1 cellular context compared by ENCODE assay signal in genomic region chr16:85615852-85616607, GRCh38.
TF ChIP-seq lines count a peak whose summit lies in the region.

No MANE protein-coding gene starts in this region.

TF ChIP-seq in HepG2, 621 proteins besides CTCF, POLR2A, EP300 and RAD21 (continued from another document and continues in another):
- TF ChIP-seq ZBTB40 (IDR thresholded peaks at IDR 0.05) (no peak), ZBTB40 (CRISPR knock-in tag; IDR thresholded peaks at IDR 0.05) (peak; percentile 14; the same call in 1 of the 2 replicates), ZFAT (CRISPR knock-in tag; conservative IDR thresholded peaks at IDR 0.05) (no peak), ZNF282 (IDR thresholded peaks at IDR 0.05; ENCODE audit: partially characterized antibody) (no peak), CENPX (CRISPR knock-in tag; IDR thresholded peaks at IDR 0.05) (no peak), ZNF605 (CRISPR knock-in tag; IDR thresholded peaks at IDR 0.05) (no peak), NKX3-1 (CRISPR knock-in tag; IDR thresholded peaks at IDR 0.05) (no peak), WIZ (CRISPR knock-in tag; IDR thresholded peaks at IDR 0.05) (no peak), ZNF343 (CRISPR knock-in tag; IDR thresholded peaks at IDR 0.05) (no peak), CEBPZ (IDR thresholded peaks at IDR 0.05; ENCODE audit: low read length) (no peak), DNMT1 (CRISPR knock-in tag; IDR thresholded peaks at IDR 0.05) (no peak), UBTF (CRISPR knock-in tag; IDR thresholded peaks at IDR 0.05) (no peak), ZMAT3 (CRISPR knock-in tag; conservative IDR thresholded peaks at IDR 0.05) (no peak), THAP8 (CRISPR knock-in tag; IDR thresholded peaks at IDR 0.05; ENCODE audit: borderline replicate concordance) (no peak), ZNF704 (CRISPR knock-in tag; IDR thresholded peaks at IDR 0.05; ENCODE audit: borderline replicate concordance) (no peak), ZNF841 (CRISPR knock-in tag; IDR thresholded peaks at IDR 0.05; ENCODE audit: borderline replicate concordance) (no peak), ZBTB42 (CRISPR knock-in tag; IDR thresholded peaks at IDR 0.05) (no peak), NFIB (CRISPR knock-in tag; IDR thresholded peaks at IDR 0.05; ENCODE audit: borderline replicate concordance) (no peak), MXD3 (CRISPR knock-in tag; IDR thresholded peaks at IDR 0.05) (no peak), AGO2 (optimal IDR thresholded peaks at IDR 0.05; ENCODE audit: low read depth, low read length) (no peak), RBM22 (optimal IDR thresholded peaks at IDR 0.05; ENCODE audit: low read length) (no peak), MYC (CRISPR knock-in tag; IDR thresholded peaks at IDR 0.05; ENCODE audit: borderline replicate concordance) (peak; percentile 49; the same call in 1 of the 2 replicates), ZNF382 (CRISPR knock-in tag; IDR thresholded peaks at IDR 0.05; ENCODE audit: borderline replicate concordance) (no peak), GATAD1 (CRISPR knock-in tag; IDR thresholded peaks at IDR 0.05) (no peak)
- TF ChIP-seq, protein P1, sequence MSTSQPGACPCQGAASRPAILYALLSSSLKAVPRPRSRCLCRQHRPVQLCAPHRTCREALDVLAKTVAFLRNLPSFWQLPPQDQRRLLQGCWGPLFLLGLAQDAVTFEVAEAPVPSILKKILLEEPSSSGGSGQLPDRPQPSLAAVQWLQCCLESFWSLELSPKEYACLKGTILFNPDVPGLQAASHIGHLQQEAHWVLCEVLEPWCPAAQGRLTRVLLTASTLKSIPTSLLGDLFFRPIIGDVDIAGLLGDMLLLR (CRISPR knock-in tag; IDR thresholded peaks at IDR 0.05), result no peak
- TF ChIP-seq, protein P2, sequence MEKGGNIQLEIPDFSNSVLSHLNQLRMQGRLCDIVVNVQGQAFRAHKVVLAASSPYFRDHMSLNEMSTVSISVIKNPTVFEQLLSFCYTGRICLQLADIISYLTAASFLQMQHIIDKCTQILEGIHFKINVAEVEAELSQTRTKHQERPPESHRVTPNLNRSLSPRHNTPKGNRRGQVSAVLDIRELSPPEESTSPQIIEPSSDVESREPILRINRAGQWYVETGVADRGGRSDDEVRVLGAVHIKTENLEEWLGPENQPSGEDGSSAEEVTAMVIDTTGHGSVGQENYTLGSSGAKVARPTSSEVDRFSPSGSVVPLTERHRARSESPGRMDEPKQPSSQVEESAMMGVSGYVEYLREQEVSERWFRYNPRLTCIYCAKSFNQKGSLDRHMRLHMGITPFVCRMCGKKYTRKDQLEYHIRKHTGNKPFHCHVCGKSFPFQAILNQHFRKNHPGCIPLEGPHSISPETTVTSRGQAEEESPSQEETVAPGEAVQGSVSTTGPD (CRISPR knock-in tag; IDR thresholded peaks at IDR 0.05), result peak; percentile 55; the same call in 1 of the 2 replicates
- TF ChIP-seq, protein P3, sequence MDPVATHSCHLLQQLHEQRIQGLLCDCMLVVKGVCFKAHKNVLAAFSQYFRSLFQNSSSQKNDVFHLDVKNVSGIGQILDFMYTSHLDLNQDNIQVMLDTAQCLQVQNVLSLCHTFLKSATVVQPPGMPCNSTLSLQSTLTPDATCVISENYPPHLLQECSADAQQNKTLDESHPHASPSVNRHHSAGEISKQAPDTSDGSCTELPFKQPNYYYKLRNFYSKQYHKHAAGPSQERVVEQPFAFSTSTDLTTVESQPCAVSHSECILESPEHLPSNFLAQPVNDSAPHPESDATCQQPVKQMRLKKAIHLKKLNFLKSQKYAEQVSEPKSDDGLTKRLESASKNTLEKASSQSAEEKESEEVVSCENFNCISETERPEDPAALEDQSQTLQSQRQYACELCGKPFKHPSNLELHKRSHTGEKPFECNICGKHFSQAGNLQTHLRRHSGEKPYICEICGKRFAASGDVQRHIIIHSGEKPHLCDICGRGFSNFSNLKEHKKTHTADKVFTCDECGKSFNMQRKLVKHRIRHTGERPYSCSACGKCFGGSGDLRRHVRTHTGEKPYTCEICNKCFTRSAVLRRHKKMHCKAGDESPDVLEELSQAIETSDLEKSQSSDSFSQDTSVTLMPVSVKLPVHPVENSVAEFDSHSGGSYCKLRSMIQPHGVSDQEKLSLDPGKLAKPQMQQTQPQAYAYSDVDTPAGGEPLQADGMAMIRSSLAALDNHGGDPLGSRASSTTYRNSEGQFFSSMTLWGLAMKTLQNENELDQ (CRISPR knock-in tag; IDR thresholded peaks at IDR 0.05; ENCODE audit: borderline replicate concordance), result no peak
- TF ChIP-seq, protein P4, sequence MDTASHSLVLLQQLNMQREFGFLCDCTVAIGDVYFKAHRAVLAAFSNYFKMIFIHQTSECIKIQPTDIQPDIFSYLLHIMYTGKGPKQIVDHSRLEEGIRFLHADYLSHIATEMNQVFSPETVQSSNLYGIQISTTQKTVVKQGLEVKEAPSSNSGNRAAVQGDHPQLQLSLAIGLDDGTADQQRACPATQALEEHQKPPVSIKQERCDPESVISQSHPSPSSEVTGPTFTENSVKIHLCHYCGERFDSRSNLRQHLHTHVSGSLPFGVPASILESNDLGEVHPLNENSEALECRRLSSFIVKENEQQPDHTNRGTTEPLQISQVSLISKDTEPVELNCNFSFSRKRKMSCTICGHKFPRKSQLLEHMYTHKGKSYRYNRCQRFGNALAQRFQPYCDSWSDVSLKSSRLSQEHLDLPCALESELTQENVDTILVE (CRISPR knock-in tag; IDR thresholded peaks at IDR 0.05), result no peak
- TF ChIP-seq, protein P5, sequence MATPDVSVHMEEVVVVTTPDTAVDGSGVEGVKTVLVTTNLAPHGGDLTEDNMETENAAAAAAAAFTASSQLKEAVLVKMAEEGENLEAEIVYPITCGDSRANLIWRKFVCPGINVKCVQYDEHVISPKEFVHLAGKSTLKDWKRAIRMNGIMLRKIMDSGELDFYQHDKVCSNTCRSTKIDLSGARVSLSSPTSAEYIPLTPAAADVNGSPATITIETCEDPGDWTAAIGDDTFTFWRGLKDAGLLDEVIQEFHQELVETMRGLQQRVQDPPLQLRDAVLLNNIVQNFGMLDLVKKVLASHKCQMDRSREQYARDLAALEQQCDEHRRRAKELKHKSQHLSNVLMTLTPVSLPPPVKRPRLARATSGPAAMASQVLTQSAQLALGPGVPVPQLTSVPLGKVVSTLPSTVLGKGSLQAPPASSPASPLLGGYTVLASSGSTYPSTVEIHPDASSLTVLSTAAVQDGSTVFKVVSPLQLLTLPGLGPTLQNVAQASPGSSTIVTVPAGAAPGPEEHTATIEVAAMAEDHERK (CRISPR knock-in tag; IDR thresholded peaks at IDR 0.05; ENCODE audit: low read depth), result no peak
